27 cellular contexts compared by ENCODE assay signal in the genomic region with DNA sequence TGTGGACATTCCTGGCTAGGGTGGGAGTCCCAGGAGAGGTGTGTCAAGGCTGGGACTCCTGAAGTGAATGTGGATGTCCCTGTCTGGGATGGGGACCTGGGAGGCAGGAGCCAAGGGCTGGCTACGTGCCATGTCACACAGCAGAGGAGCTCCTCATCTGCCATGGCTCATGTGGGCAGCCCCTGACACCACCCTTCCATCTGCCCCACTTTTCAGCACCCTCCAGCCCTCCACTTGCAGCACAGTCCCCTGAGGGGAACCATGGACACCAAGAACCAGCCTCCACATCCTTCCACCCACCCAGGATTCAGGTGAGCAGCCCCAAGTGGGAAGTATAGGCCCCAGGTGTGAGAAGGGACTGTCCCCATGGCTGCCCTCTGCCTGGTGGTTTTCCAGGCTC. TPM values are rescaled to one million over a fixed set of nuclear protein-coding genes. Genes with fewer than 3 reads are reported as not detected.
DNase-seq lines count a peak whose midpoint lies in the region; ATAC-seq and TF ChIP-seq lines count a peak whose summit lies in the region.
"Had no signal": no experiment of that assay in that cellular context is flagged by ENCODE, and none has a peak within 500 bp of the region (broad histone marks: within the 10 kb centered on the region; RNA-seq: fewer than 3 reads in every experiment).

No MANE protein-coding gene starts in this region.

- POLR2A ChIA-PET in CD4-positive, alpha-beta T cell (lab: Charles Lee) = no interaction called here
- POLR2A ChIA-PET in HCT116 (lab: Charles Lee) = no interaction called here

- no peak overlapping the region for H2AFZ ChIP-seq in HCT116 (ENCODE audit: low read depth, low read length, poor library complexity, severe bottlenecking)

- no peaks in the 10 kb centered on the region for H3K9me2 ChIP-seq in HCT116 (ENCODE audit: insufficient read depth)

- no peaks in the 10 kb centered on the region for H3K27me3 Mint-ChIP-seq in CD4-positive, alpha-beta T cell
- no peaks in the 10 kb centered on the region for H3K27me3 Mint-ChIP-seq in activated T-helper 1 cell treated with anti-CD3 and anti-CD28 coated beads, Interleukin-12 subunit alpha, Interleukin-12 subunit beta, Interleukin-2, Interleukin-4 antibody, amounts not matched to agents 30 ng/mL and 10 ng/mL and 1 ng/mL, durations not matched to agents 14 hours and 24 hours and 36 hours (ENCODE audit: insufficient read depth)
- no peaks in the 10 kb centered on the region for H3K27me3 Mint-ChIP-seq in naive B cell
- H3K27me3 Mint-ChIP-seq: CD8-positive, alpha-beta memory T cell had no signal

- no peak overlapping the region for H3K4me3 ChIP-seq in HCT116 (replicated peaks in 1 of 2; ENCODE audit: low read depth in 1 of 2, low read length in 2 of 2)
- H3K4me3 ChIP-seq: body of pancreas, colonic mucosa, mucosa of descending colon, psoas muscle, tibial nerve had no signal

- peaks cover 13 to 25% of the 10 kb centered on the region in 2 experiments for H3K4me1 ChIP-seq in HCT116 (ENCODE audit: control insufficient read depth in 1 of 2, insufficient read depth in 2 of 2, low read length in 2 of 2)

- H3K9ac ChIP-seq in HCT116 (ENCODE audit: low read length) = no peak overlapping the region

- no peaks in the 10 kb centered on the region; a peak in 2 of 4 replicates for H3K36me3 ChIP-seq in HCT116 (ENCODE audit: control insufficient read depth in 1 of 2, insufficient read depth in 2 of 2, low read length in 2 of 2)
- H3K36me3 ChIP-seq: colonic mucosa had no signal

- H3K36me3 Mint-ChIP-seq in CD4-positive, alpha-beta T cell (ENCODE audit: low read depth) = peaks cover 11% of the 10 kb centered on the region
- H3K36me3 Mint-ChIP-seq in activated T-helper 1 cell treated with anti-CD3 and anti-CD28 coated beads, Interleukin-12 subunit alpha, Interleukin-12 subunit beta, Interleukin-2, Interleukin-4 antibody, amounts not matched to agents 30 ng/mL and 10 ng/mL and 1 ng/mL, durations not matched to agents 14 hours and 24 hours and 36 hours (ENCODE audit: low read depth) = peaks cover 11% of the 10 kb centered on the region
- H3K36me3 Mint-ChIP-seq in naive B cell = no peaks in the 10 kb centered on the region

- no TSS peak for BruUV-seq in HCT116 (replicated peaks; lab: Mats Ljungman, UMichigan)

- H3K9me3 Mint-ChIP-seq in CD4-positive, alpha-beta T cell = no peaks in the 10 kb centered on the region
- H3K9me3 Mint-ChIP-seq in activated T-helper 1 cell treated with anti-CD3 and anti-CD28 coated beads, Interleukin-12 subunit alpha, Interleukin-12 subunit beta, Interleukin-2, Interleukin-4 antibody, amounts not matched to agents 30 ng/mL and 10 ng/mL and 1 ng/mL, durations not matched to agents 14 hours and 24 hours and 36 hours = no peaks in the 10 kb centered on the region
- H3K9me3 Mint-ChIP-seq in naive B cell = no peaks in the 10 kb centered on the region
- H3K9me3 Mint-ChIP-seq: CD8-positive, alpha-beta memory T cell had no signal

- no peak for TF ChIP-seq RAD21 in HCT116 (IDR thresholded peaks at IDR 0.05; ENCODE audit: low read depth)

- H3K79me2 ChIP-seq in HCT116 (ENCODE audit: insufficient read depth, low read length) = no peaks in the 10 kb centered on the region

- H3K27ac Mint-ChIP-seq in CD4-positive, alpha-beta T cell = peak overlapping the region; percentile 42
- H3K27ac Mint-ChIP-seq in activated T-helper 1 cell treated with anti-CD3 and anti-CD28 coated beads, Interleukin-12 subunit alpha, Interleukin-12 subunit beta, Interleukin-2, Interleukin-4 antibody, amounts not matched to agents 30 ng/mL and 10 ng/mL and 1 ng/mL, durations not matched to agents 14 hours and 24 hours and 36 hours = peak overlapping the region; percentile 53
- peak overlapping the region in 1 of 6 donors; percentile 80 for H3K27ac Mint-ChIP-seq in naive B cell

- no peaks in the 10 kb centered on the region for H3K27me3 ChIP-seq in CD4-positive, alpha-beta T cell (ENCODE audit: control insufficient read depth, insufficient read depth, low read length)
- H3K27me3 ChIP-seq in HCT116 (ENCODE audit: insufficient read depth, low read length) = no peaks in the 10 kb centered on the region
- H3K27me3 ChIP-seq: body of pancreas, colonic mucosa, tibial nerve had no signal

- intact Hi-C loops in CD4-positive, alpha-beta T cell (cut with DNase I, micrococcal nuclease) = loop anchor here (2.0 to 5.0 kb wide), 5 partner anchors 21 to 151 kb away; a partner anchor contains a TSS
- intact Hi-C loops in HCT116 (cut with micrococcal nuclease) = no loop called here
- intact Hi-C loops in activated T-helper 1 cell treated with anti-CD3 and anti-CD28 coated beads, Interleukin-12 subunit alpha, Interleukin-12 subunit beta, Interleukin-2, Interleukin-4 antibody, amounts not matched to agents 30 ng/mL and 10 ng/mL and 1 ng/mL, durations not matched to agents 14 hours and 24 hours and 36 hours (cut with micrococcal nuclease) = loop anchor here (2.0 kb wide), 1 partner anchor 151 kb away; a partner anchor contains a TSS

- CTCF ChIA-PET in CD4-positive, alpha-beta T cell (lab: Charles Lee) = no interaction called here
- CTCF ChIA-PET in HCT116 (lab: Charles Lee) = no interaction called here

- no peak overlapping the region for H3K4me2 ChIP-seq in HCT116 (ENCODE audit: low read length)

- H4K20me1 ChIP-seq in HCT116 (ENCODE audit: insufficient read depth) = no peaks in the 10 kb centered on the region

- no peak for TF ChIP-seq POLR2A in HCT116 (IDR thresholded peaks at IDR 0.05; ENCODE audit: borderline replicate concordance, extremely low read depth, insufficient read depth, insufficient read length)

- DNase-seq in CD4-positive, alpha-beta T cell = no peak
- DNase-seq in HCT116 (ENCODE audit: low read depth, low spot score) = no peak
- DNase-seq in activated T-helper 1 cell treated with anti-CD3 and anti-CD28 coated beads, Interleukin-12 subunit alpha, Interleukin-12 subunit beta, Interleukin-2, Interleukin-4 antibody, amounts not matched to agents 30 ng/mL and 10 ng/mL and 1 ng/mL, durations not matched to agents 14 hours and 24 hours and 36 hours (ENCODE audit: low spot score) = no peak
- no peak for DNase-seq in naive B cell
- DNase-seq in hypothalamus (lab: John Stamatoyannopoulos, UW) = no peak
- DNase-seq: activated CD4-positive, alpha-beta T cell treated with anti-CD3 and anti-CD28 coated beads for 4 hours; activated naive CD4-positive, alpha-beta T cell treated with anti-CD3 and anti-CD28 coated beads, Interleukin-2, amount 50 U/mL, for 16 hours; body of pancreas; colonic mucosa; DMS79 treated with DMSO at 0.1 percent for 48 hours; head of caudate nucleus; Kasumi-1; NCI-H1092; NCI-H1930; NCI-H226; NCI-H82; psoas muscle; stimulated activated CD4-positive, alpha-beta T cell treated with anti-CD3 and anti-CD28 coated beads, Interleukin-2, amount 100 ng/mL, for 24 hours; stimulated activated naive CD4-positive, alpha-beta T cell treated with Interleukin-2 at 50 U/mL for 16 hours had no signal

- H3K4me3 Mint-ChIP-seq in CD4-positive, alpha-beta T cell = no peak overlapping the region
- no peak overlapping the region for H3K4me3 Mint-ChIP-seq in activated T-helper 1 cell treated with anti-CD3 and anti-CD28 coated beads, Interleukin-12 subunit alpha, Interleukin-12 subunit beta, Interleukin-2, Interleukin-4 antibody, amounts not matched to agents 30 ng/mL and 10 ng/mL and 1 ng/mL, durations not matched to agents 14 hours and 24 hours and 36 hours
- H3K4me3 Mint-ChIP-seq in naive B cell = peak overlapping the region in 5 of 8 donors; percentile 19 to 88 (median 68)

- no peak for ATAC-seq in CD4-positive, alpha-beta T cell (ENCODE audit: poor library complexity)
- ATAC-seq in HCT116 (no peak), naive B cell (ENCODE audit: low read depth in 2 of 2) (no peak), HG02973 (IDR thresholded peaks at IDR 0.05; ENCODE audit: unreplicated experiment) (no peak), GM21526 (IDR thresholded peaks at IDR 0.05; ENCODE audit: low FRiP score, unreplicated experiment) (no peak)
- ATAC-seq: body of pancreas, left lobe of liver, mucosa of descending colon, psoas muscle, Right ventricle myocardium inferior had no signal

- H3K4me1 Mint-ChIP-seq in CD4-positive, alpha-beta T cell (ENCODE audit: low read depth) = peaks cover 23% of the 10 kb centered on the region
- H3K4me1 Mint-ChIP-seq in activated T-helper 1 cell treated with anti-CD3 and anti-CD28 coated beads, Interleukin-12 subunit alpha, Interleukin-12 subunit beta, Interleukin-2, Interleukin-4 antibody, amounts not matched to agents 30 ng/mL and 10 ng/mL and 1 ng/mL, durations not matched to agents 14 hours and 24 hours and 36 hours (ENCODE audit: low read depth) = peaks cover 31% of the 10 kb centered on the region
- H3K4me1 Mint-ChIP-seq in naive B cell = peaks cover 10 to 32% (median 13%) of the 10 kb centered on the region in 3 donors

- no peak overlapping the region for H3K27ac ChIP-seq in CD4-positive, alpha-beta T cell (ENCODE audit: low read depth, low read length)
- H3K27ac ChIP-seq in HCT116 (ENCODE audit: low read depth, low read length) = 0 out of 2 replicates have a peak overlapping the region, but pooled peaks have one; percentile 69
- H3K27ac ChIP-seq: colonic mucosa had no signal

- no peak for TF ChIP-seq CTCF in CD4-positive, alpha-beta T cell (IDR thresholded peaks at IDR 0.05)
- no peak for TF ChIP-seq CTCF in HCT116 (IDR thresholded peaks at IDR 0.05 in 2 of 3, conservative IDR thresholded peaks at IDR 0.05 in 1 of 3; ENCODE audit: borderline replicate concordance in 1 of 3, insufficient read depth in 1 of 3, low read depth in 2 of 3, low read length in 2 of 3)

- no peaks in the 10 kb centered on the region for H3K9me3 ChIP-seq in CD4-positive, alpha-beta T cell (ENCODE audit: control insufficient read depth, low read length)
- H3K9me3 ChIP-seq in HCT116 (ENCODE audit: control insufficient read depth in 1 of 2, insufficient read depth in 1 of 2, low read depth in 1 of 2, low read length in 2 of 2) = no peaks in the 10 kb centered on the region
- H3K9me3 ChIP-seq: body of pancreas, colonic mucosa, mucosa of descending colon, psoas muscle, tibial nerve had no signal

- RAD21 ChIA-PET in HCT116 (lab: Charles Lee; ENCODE audit: low non-redundant PET in 1 of 2, low total read pairs in 2 of 2, uncharacterized antibody in 2 of 2, unreplicated experiment in 2 of 2) = no interaction called here

RNA-seq across cellular contexts. Expression of a gene that starts 1.7 kb away (rescaled TPM):
- 10 to 100 TPM; 13.6 to 14.6 TPM for total RNA-seq in CD4-positive, alpha-beta T cell
- total RNA-seq in HCT116 (2021; ENCODE audit: unreplicated experiment) = 6.5 TPM
- 6.1 and 7.3 TPM in 2 replicates for polyA plus RNA-seq in HCT116 (2012)
- 6.6 and 6.7 TPM in 2 replicates for total RNA-seq in activated T-helper 1 cell treated with anti-CD3 and anti-CD28 coated beads, Interleukin-12 subunit alpha, Interleukin-12 subunit beta, Interleukin-2, Interleukin-4 antibody, amounts not matched to agents 30 ng/mL and 10 ng/mL and 1 ng/mL, durations not matched to agents 14 hours and 24 hours and 36 hours
- 1 to 10 TPM; 4.1 to 6.2 (median 5.0) TPM for polyA plus RNA-seq in naive B cell (ENCODE audit: low read depth in 6 of 6)

RNA-seq across cellular contexts. Expression of a gene that starts 11.0 kb away (rescaled TPM):
- total RNA-seq in CD4-positive, alpha-beta T cell = 10 to 100 TPM; 24.3 to 25.2 TPM
- total RNA-seq in HCT116 (2021; ENCODE audit: unreplicated experiment) = 11.3 TPM
- polyA plus RNA-seq in HCT116 (2012) = 3.6 and 3.8 TPM in 2 replicates
- total RNA-seq in activated T-helper 1 cell treated with anti-CD3 and anti-CD28 coated beads, Interleukin-12 subunit alpha, Interleukin-12 subunit beta, Interleukin-2, Interleukin-4 antibody, amounts not matched to agents 30 ng/mL and 10 ng/mL and 1 ng/mL, durations not matched to agents 14 hours and 24 hours and 36 hours = 12.8 and 15.5 TPM in 2 replicates
- polyA plus RNA-seq in naive B cell (ENCODE audit: low read depth in 6 of 6) = 10 to 100 TPM in 5 of 6 donors, 1 to 10 TPM in 1; 8.5 to 30.0 (median 14.4) TPM

RNA-seq across cellular contexts. Expression of a gene that starts 26.4 kb away (rescaled TPM):
- 1 to 10 TPM; 6.3 to 7.6 TPM for total RNA-seq in CD4-positive, alpha-beta T cell
- total RNA-seq in HCT116 (2021; ENCODE audit: unreplicated experiment) = 9.4 TPM
- 4.0 and 4.8 TPM in 2 replicates for polyA plus RNA-seq in HCT116 (2012)
- total RNA-seq in activated T-helper 1 cell treated with anti-CD3 and anti-CD28 coated beads, Interleukin-12 subunit alpha, Interleukin-12 subunit beta, Interleukin-2, Interleukin-4 antibody, amounts not matched to agents 30 ng/mL and 10 ng/mL and 1 ng/mL, durations not matched to agents 14 hours and 24 hours and 36 hours = 14.3 and 15.1 TPM in 2 replicates
- 1 to 10 TPM in 5 of 6 donors, under 1 TPM in 1; 0.96 to 3.7 (median 2.4) TPM for polyA plus RNA-seq in naive B cell (ENCODE audit: low read depth in 6 of 6)

RNA-seq across cellular contexts. Expression of a gene that starts 33.9 kb away (rescaled TPM):
- 1 to 10 TPM; 3.5 to 4.8 TPM for total RNA-seq in CD4-positive, alpha-beta T cell
- 27.1 TPM for total RNA-seq in HCT116 (2021; ENCODE audit: unreplicated experiment)
- 39.5 and 45.9 TPM in 2 replicates for polyA plus RNA-seq in HCT116 (2012)
- 23.3 and 24.7 TPM in 2 replicates for total RNA-seq in activated T-helper 1 cell treated with anti-CD3 and anti-CD28 coated beads, Interleukin-12 subunit alpha, Interleukin-12 subunit beta, Interleukin-2, Interleukin-4 antibody, amounts not matched to agents 30 ng/mL and 10 ng/mL and 1 ng/mL, durations not matched to agents 14 hours and 24 hours and 36 hours
- polyA plus RNA-seq in naive B cell (ENCODE audit: low read depth in 6 of 6) = 10 to 100 TPM; 12.0 to 17.8 (median 12.7) TPM

RNA-seq across cellular contexts. Expression of a gene that starts 37.9 kb away (rescaled TPM):
- total RNA-seq in CD4-positive, alpha-beta T cell = 1 to 10 TPM; 1.0 to 1.4 TPM
- total RNA-seq in HCT116 (2021; ENCODE audit: unreplicated experiment) = not detected
- polyA plus RNA-seq in HCT116 (2012) = 0.55 and 0.79 TPM in 2 replicates
- 3.4 and 3.5 TPM in 2 replicates for total RNA-seq in activated T-helper 1 cell treated with anti-CD3 and anti-CD28 coated beads, Interleukin-12 subunit alpha, Interleukin-12 subunit beta, Interleukin-2, Interleukin-4 antibody, amounts not matched to agents 30 ng/mL and 10 ng/mL and 1 ng/mL, durations not matched to agents 14 hours and 24 hours and 36 hours
- 1 to 10 TPM in 5 of 6 donors, not detected in 1; 2.1 to 3.8 (median 3.2) TPM for polyA plus RNA-seq in naive B cell (ENCODE audit: low read depth in 6 of 6)
- total RNA-seq: OCI-LY7 had no signal

Comparison
In these comparisons a context has a peak if more than half of its experiments do, and no peak if none do; other contexts are left out.
1. H3K4me3 Mint-ChIP-seq: peak in naive B cell (5 of 8); none in CD4-positive, alpha-beta T cell (single experiment) and activated T-helper 1 cell treated with anti-CD3 and anti-CD28 coated beads, Interleukin-12 subunit alpha, Interleukin-12 subunit beta, Interleukin-2, Interleukin-4 antibody, amounts not matched to agents 30 ng/mL and 10 ng/mL and 1 ng/mL, durations not matched to agents 14 hours and 24 hours and 36 hours (single experiment).